13 cellular contexts compared by ENCODE assay signal in genomic region chr9:35521708-35522107, GRCh38. TPM values are rescaled to one million over a fixed set of nuclear protein-coding genes. Genes with fewer than 3 reads are reported as not detected.
DNase-seq lines count a peak whose midpoint lies in the region; ATAC-seq, FAIRE-seq and TF ChIP-seq lines count a peak whose summit lies in the region.
"Had no signal": no experiment of that assay in that cellular context is flagged by ENCODE, and none has a peak within 500 bp of the region (broad histone marks: within the 10 kb centered on the region; RNA-seq: fewer than 3 reads in every experiment).

No MANE protein-coding gene starts in this region.

- peak; percentile 85 for DNase-seq in AG10803 (ENCODE audit: low read depth)
- DNase-seq in ascending aorta (ENCODE audit: low spot score in 2 of 2), result peak in 1 of 2 donors; percentile 73
- no peak for DNase-seq in Right ventricle myocardium superior
- DNase-seq in pons (ENCODE audit: low spot score), result peak; percentile 31
- no peak for DNase-seq in GM12891 (ENCODE audit: insufficient read length, low spot score)
- DNase-seq in SIG-M5 (lab: John Stamatoyannopoulos, UW), result no peak
- no peak for DNase-seq in midbrain (lab: John Stamatoyannopoulos, UW)
- DNase-seq: dermis blood vessel endothelial cell, NCI-H2227 treated with DMSO at 0.1 percent for 48 hours had no signal

- H3K4me3 ChIP-seq in AG10803 (ENCODE audit: low read length) (no peak overlapping the region), ascending aorta (no peak overlapping the region)
- H3K4me3 ChIP-seq: BLaER1 had no signal

- no peaks in the 10 kb centered on the region for H3K27me3 ChIP-seq in ascending aorta
- H3K27me3 ChIP-seq: BLaER1, neutrophil had no signal

- intact Hi-C loops in ascending aorta (cut with DNase I) (no loop called here), Right ventricle myocardium superior (cut with DNase I) (no loop called here)

- H3K36me3 ChIP-seq in ascending aorta, result no peaks in the 10 kb centered on the region
- H3K36me3 ChIP-seq: BLaER1, neutrophil had no signal

- TF ChIP-seq CTCF in AG10803 (conservative IDR thresholded peaks at IDR 0.05; ENCODE audit: low read length) (no peak), ascending aorta (IDR thresholded peaks at IDR 0.05) (no peak)

- H3K4me1 ChIP-seq in ascending aorta, result peaks cover 29 to 76% of the 10 kb centered on the region in 2 donors

- no peak for FAIRE-seq in GM12891 (lab: Jason Lieb, UNC)

- TF ChIP-seq POLR2A in GM12891 (IDR thresholded peaks at IDR 0.05; ENCODE audit: low read depth, low read length), result no peak

- peak overlapping the region; percentile 94 to 95 for H3K27ac ChIP-seq in ascending aorta
- H3K27ac ChIP-seq: BLaER1, neutrophil had no signal

- H3K9me3 ChIP-seq in ascending aorta, result no peaks in the 10 kb centered on the region
- H3K9me3 ChIP-seq: BLaER1, neutrophil had no signal

- ATAC-seq in Right ventricle myocardium superior (ENCODE audit: poor library complexity), result peak; percentile 47
- ATAC-seq in HG03175 (IDR thresholded peaks at IDR 0.05; ENCODE audit: unreplicated experiment), result no peak
- ATAC-seq: activated CD4-positive, CD25-positive, alpha-beta regulatory T cell treated with anti-CD3 and anti-CD28 coated beads, Interleukin-2, amount 50 U/mL, for 24 hours had no signal

TF ChIP-seq in GM12891, 5 proteins besides CTCF, POLR2A, EP300 and RAD21:
- TF ChIP-seq PAX5 (IDR thresholded peaks at IDR 0.05; ENCODE audit: insufficient read depth, low read length, severe bottlenecking), result no peak
- no peak for TF ChIP-seq TAF1 (IDR thresholded peaks at IDR 0.05; ENCODE audit: low read depth, low read length)
- TF ChIP-seq POU2F2 (IDR thresholded peaks at IDR 0.05; ENCODE audit: low read depth, low read length), result no peak
- no peak for TF ChIP-seq POLR2AphosphoS5 (IDR thresholded peaks at IDR 0.05; ENCODE audit: low read depth, low read length)
- no peak for TF ChIP-seq SPI1 (IDR thresholded peaks at IDR 0.05; ENCODE audit: low read depth, low read length)

RNA-seq across cellular contexts. Expression of gene RUSC2, which starts 31.8 kb away (rescaled TPM):
- total RNA-seq in ascending aorta (116 TPM), Right ventricle myocardium superior (25.7 TPM)
- polyA plus RNA-seq in GM12891 (2012; ENCODE audit: low read depth, missing spikeins), result 0.09 TPM

Comparison
In these comparisons a context has a peak if more than half of its experiments do, and no peak if none do; other contexts are left out.
1. DNase-seq: peak in AG10803 (single experiment) and pons (single experiment); none in Right ventricle myocardium superior (single experiment), GM12891 (single experiment), SIG-M5 (single experiment) and midbrain (single experiment).